In genomic region chr1:92485374-92486250, GRCh38 we compare ENCODE assay signal across 8 cellular contexts. TPM values are rescaled to one million over a fixed set of nuclear protein-coding genes. Genes with fewer than 3 reads are reported as not detected.
DNase-seq lines count a peak whose midpoint lies in the region; ATAC-seq and TF ChIP-seq lines count a peak whose summit lies in the region.

No MANE protein-coding gene starts in this region.

- H3K9me3 ChIP-seq in iPS-18a (ENCODE audit: control insufficient read depth, low read depth, low read length), result no peaks in the 10 kb centered on the region

- H3K36me3 ChIP-seq in iPS-18a (ENCODE audit: control insufficient read depth, low read depth, low read length), result no peaks in the 10 kb centered on the region

- H3K9me3 Mint-ChIP-seq in activated naive CD4-positive, alpha-beta T cell treated with anti-CD3 and anti-CD28 coated beads, Interleukin-2, amount 50 U/mL, for 72 hours, result no peaks in the 10 kb centered on the region

- DNase-seq in Daoy (ENCODE audit: low read depth) (peak; percentile 79), SKM-1 (lab: John Stamatoyannopoulos, UW; ENCODE audit: unreplicated experiment) (peak; percentile 74), NCI-H187 (lab: John Stamatoyannopoulos, UW) (no peak)
- DNase-seq in activated naive CD4-positive, alpha-beta T cell treated with anti-CD3 and anti-CD28 coated beads, Interleukin-2, amount 50 U/mL, for 72 hours (ENCODE audit: low spot score in 2 of 2), result peak; percentile 87 to 91
- DNase-seq in stimulated activated CD4-positive, alpha-beta T cell treated with anti-CD3 and anti-CD28 coated beads, Interleukin-1b, Interleukin-23, amount 100 ng/mL, for 1 hour (ENCODE audit: low read depth in 2 of 2), result peak; percentile 56 to 68

- peak; percentile 54 for ATAC-seq in GM21528 (IDR thresholded peaks at IDR 0.05; ENCODE audit: low FRiP score, unreplicated experiment)
- ATAC-seq in activated naive CD4-positive, alpha-beta T cell treated with anti-CD3 and anti-CD28 coated beads, Interleukin-2, amount 50 U/mL, for 72 hours, result peak; percentile 58 to 69

- no peak overlapping the region for H3K9ac ChIP-seq in iPS-18a (ENCODE audit: low read length)

- 0 out of 2 replicates have a peak, but pooled peaks have one; percentile 15 for TF ChIP-seq EP300 in Ishikawa (IDR thresholded peaks at IDR 0.05; ENCODE audit: borderline replicate concordance)

- H3K27ac ChIP-seq in iPS-18a (ENCODE audit: low read length), result no peak overlapping the region

- H3K36me3 Mint-ChIP-seq in activated naive CD4-positive, alpha-beta T cell treated with anti-CD3 and anti-CD28 coated beads, Interleukin-2, amount 50 U/mL, for 72 hours, result peaks cover 44 to 45% of the 10 kb centered on the region in 2 donors

- peak overlapping the region; percentile 94 to 95 for H3K27ac Mint-ChIP-seq in activated naive CD4-positive, alpha-beta T cell treated with anti-CD3 and anti-CD28 coated beads, Interleukin-2, amount 50 U/mL, for 72 hours

- peak overlapping the region; percentile 55 for H3K4me3 ChIP-seq in iPS-18a (ENCODE audit: low read length)

- H3K4me1 ChIP-seq in iPS-18a (ENCODE audit: control insufficient read depth, low read depth, low read length), result peaks cover 18% of the 10 kb centered on the region

- peaks cover 91% of the 10 kb centered on the region for H3K27me3 ChIP-seq in iPS-18a (ENCODE audit: control insufficient read depth, insufficient read depth, low read length)

- peak; percentile 33; the same call in 1 of the 2 replicates for TF ChIP-seq RAD21 in Ishikawa (IDR thresholded peaks at IDR 0.05; ENCODE audit: low read depth)

TF ChIP-seq in Ishikawa, 13 proteins besides CTCF, POLR2A, EP300 and RAD21:
- no peak for TF ChIP-seq NFIC (IDR thresholded peaks at IDR 0.05)
- peak; percentile 94 for TF ChIP-seq EGR1 (IDR thresholded peaks at IDR 0.05)
- TF ChIP-seq TCF12 (IDR thresholded peaks at IDR 0.05; ENCODE audit: low read depth), result no peak; the same call in 1 of the 2 replicates
- TF ChIP-seq ZBTB7A (IDR thresholded peaks at IDR 0.05; ENCODE audit: low read depth), result peak; percentile 70
- TF ChIP-seq MAX (IDR thresholded peaks at IDR 0.05), result peak; percentile 36; the same call in 1 of the 2 replicates

RNA-seq across cellular contexts. Expression of gene GFI1, which starts 1.1 kb away (rescaled TPM):
- total RNA-seq in Daoy (2014; rRNA removed; shearing (Covaris generic)), result 0.06 and 0.30 TPM in 2 replicates
- total RNA-seq in activated naive CD4-positive, alpha-beta T cell treated with anti-CD3 and anti-CD28 coated beads, Interleukin-2, amount 50 U/mL, for 72 hours, result 100 to 1,000 TPM in 1 of 2 donors, 10 to 100 TPM in 1; 42.3 to 125 TPM

Comparison
In these comparisons a context has a peak if more than half of its experiments do, and no peak if none do; other contexts are left out.
1. DNase-seq: peak in Daoy (single experiment), SKM-1 (single experiment), activated naive CD4-positive, alpha-beta T cell treated with anti-CD3 and anti-CD28 coated beads, Interleukin-2, amount 50 U/mL, for 72 hours (2 of 2) and stimulated activated CD4-positive, alpha-beta T cell treated with anti-CD3 and anti-CD28 coated beads, Interleukin-1b, Interleukin-23, amount 100 ng/mL, for 1 hour (2 of 2); none in NCI-H187 (0 of 2).
2. RNA of gene GFI1, which starts 1.1 kb away (total RNA-seq): 42.3 to 125 TPM in activated naive CD4-positive, alpha-beta T cell treated with anti-CD3 and anti-CD28 coated beads, Interleukin-2, amount 50 U/mL, for 72 hours; 0.06 to 0.30 TPM in Daoy; every median in the first group is over 10 times any median in the second.